ENCODE assay signal across 2 cellular contexts in genomic region chr2:2769481-2770431, GRCh38.
TF ChIP-seq lines count a peak whose summit lies in the region.

No MANE protein-coding gene starts in this region.

TF ChIP-seq in SK-N-SH, 30 proteins besides CTCF, POLR2A, EP300 and RAD21 (continued from another document):
- no peak for TF ChIP-seq ZBTB33 (IDR thresholded peaks at IDR 0.05; ENCODE audit: borderline replicate concordance, low read depth)
- no peak for TF ChIP-seq FOXJ3 (CRISPR knock-in tag; IDR thresholded peaks at IDR 0.05)
- no peak for TF ChIP-seq TAF1 (IDR thresholded peaks at IDR 0.05; ENCODE audit: borderline replicate concordance, low read depth, low read length)
- TF ChIP-seq EZH2phosphoT487 (IDR thresholded peaks at IDR 0.05; ENCODE audit: borderline replicate concordance, low read depth): no peak
- TF ChIP-seq, protein P1, sequence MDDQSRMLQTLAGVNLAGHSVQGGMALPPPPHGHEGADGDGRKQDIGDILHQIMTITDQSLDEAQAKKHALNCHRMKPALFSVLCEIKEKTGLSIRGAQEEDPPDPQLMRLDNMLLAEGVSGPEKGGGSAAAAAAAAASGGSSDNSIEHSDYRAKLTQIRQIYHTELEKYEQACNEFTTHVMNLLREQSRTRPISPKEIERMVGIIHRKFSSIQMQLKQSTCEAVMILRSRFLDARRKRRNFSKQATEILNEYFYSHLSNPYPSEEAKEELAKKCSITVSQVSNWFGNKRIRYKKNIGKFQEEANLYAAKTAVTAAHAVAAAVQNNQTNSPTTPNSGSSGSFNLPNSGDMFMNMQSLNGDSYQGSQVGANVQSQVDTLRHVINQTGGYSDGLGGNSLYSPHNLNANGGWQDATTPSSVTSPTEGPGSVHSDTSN (IDR thresholded peaks at IDR 0.05): no peak
- no peak for TF ChIP-seq NFIC (IDR thresholded peaks at IDR 0.05; ENCODE audit: borderline replicate concordance)
- TF ChIP-seq CHD2 (IDR thresholded peaks at IDR 0.05; ENCODE audit: low read length, partially characterized antibody): no peak
- TF ChIP-seq MXI1 (IDR thresholded peaks at IDR 0.05; ENCODE audit: low read depth, low read length): no peak
- TF ChIP-seq, protein P2, sequence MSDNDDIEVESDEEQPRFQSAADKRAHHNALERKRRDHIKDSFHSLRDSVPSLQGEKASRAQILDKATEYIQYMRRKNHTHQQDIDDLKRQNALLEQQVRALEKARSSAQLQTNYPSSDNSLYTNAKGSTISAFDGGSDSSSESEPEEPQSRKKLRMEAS (IDR thresholded peaks at IDR 0.05; ENCODE audit: low read depth): no peak
- no peak for TF ChIP-seq NRF1 (IDR thresholded peaks at IDR 0.05; ENCODE audit: low read depth, low read length)
- TF ChIP-seq POLR2AphosphoS5 (IDR thresholded peaks at IDR 0.05; ENCODE audit: low read depth, low read length): no peak
- TF ChIP-seq RXRA (IDR thresholded peaks at IDR 0.05; ENCODE audit: borderline replicate concordance, low read depth): no peak
- TF ChIP-seq, protein P3, sequence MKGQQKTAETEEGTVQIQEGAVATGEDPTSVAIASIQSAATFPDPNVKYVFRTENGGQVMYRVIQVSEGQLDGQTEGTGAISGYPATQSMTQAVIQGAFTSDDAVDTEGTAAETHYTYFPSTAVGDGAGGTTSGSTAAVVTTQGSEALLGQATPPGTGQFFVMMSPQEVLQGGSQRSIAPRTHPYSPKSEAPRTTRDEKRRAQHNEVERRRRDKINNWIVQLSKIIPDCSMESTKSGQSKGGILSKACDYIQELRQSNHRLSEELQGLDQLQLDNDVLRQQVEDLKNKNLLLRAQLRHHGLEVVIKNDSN (IDR thresholded peaks at IDR 0.05; ENCODE audit: borderline replicate concordance, low read depth): no peak
- TF ChIP-seq SMC3 (IDR thresholded peaks at IDR 0.05; ENCODE audit: low read depth, low read length): no peak

TF ChIP-seq in SK-N-SH treated with all-trans-retinoic acid at 6 μM for 48 hours, 23 proteins besides CTCF, POLR2A, EP300 and RAD21 (continued from another document):
- TF ChIP-seq, protein P4, sequence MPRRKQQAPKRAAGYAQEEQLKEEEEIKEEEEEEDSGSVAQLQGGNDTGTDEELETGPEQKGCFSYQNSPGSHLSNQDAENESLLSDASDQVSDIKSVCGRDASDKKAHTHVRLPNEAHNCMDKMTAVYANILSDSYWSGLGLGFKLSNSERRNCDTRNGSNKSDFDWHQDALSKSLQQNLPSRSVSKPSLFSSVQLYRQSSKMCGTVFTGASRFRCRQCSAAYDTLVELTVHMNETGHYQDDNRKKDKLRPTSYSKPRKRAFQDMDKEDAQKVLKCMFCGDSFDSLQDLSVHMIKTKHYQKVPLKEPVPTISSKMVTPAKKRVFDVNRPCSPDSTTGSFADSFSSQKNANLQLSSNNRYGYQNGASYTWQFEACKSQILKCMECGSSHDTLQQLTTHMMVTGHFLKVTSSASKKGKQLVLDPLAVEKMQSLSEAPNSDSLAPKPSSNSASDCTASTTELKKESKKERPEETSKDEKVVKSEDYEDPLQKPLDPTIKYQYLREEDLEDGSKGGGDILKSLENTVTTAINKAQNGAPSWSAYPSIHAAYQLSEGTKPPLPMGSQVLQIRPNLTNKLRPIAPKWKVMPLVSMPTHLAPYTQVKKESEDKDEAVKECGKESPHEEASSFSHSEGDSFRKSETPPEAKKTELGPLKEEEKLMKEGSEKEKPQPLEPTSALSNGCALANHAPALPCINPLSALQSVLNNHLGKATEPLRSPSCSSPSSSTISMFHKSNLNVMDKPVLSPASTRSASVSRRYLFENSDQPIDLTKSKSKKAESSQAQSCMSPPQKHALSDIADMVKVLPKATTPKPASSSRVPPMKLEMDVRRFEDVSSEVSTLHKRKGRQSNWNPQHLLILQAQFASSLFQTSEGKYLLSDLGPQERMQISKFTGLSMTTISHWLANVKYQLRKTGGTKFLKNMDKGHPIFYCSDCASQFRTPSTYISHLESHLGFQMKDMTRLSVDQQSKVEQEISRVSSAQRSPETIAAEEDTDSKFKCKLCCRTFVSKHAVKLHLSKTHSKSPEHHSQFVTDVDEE (CRISPR knock-in tag; IDR thresholded peaks at IDR 0.05): no peak
- TF ChIP-seq ESRRG (CRISPR knock-in tag; IDR thresholded peaks at IDR 0.05): no peak
- TF ChIP-seq ISL1 (CRISPR knock-in tag; IDR thresholded peaks at IDR 0.05): no peak
- TF ChIP-seq ZFP3 (CRISPR knock-in tag; IDR thresholded peaks at IDR 0.05): no peak
- TF ChIP-seq ZNF565 (CRISPR knock-in tag; conservative IDR thresholded peaks at IDR 0.05; ENCODE audit: low read depth): no peak
